In genomic region chr1:193614275-193614674, GRCh38 we compare ENCODE assay signal across 17 cellular contexts.
DNase-seq lines count a peak whose midpoint lies in the region; ATAC-seq, FAIRE-seq and TF ChIP-seq lines count a peak whose summit lies in the region.
"Had no signal": no experiment of that assay in that cellular context is flagged by ENCODE, and none has a peak within 500 bp of the region (broad histone marks: within the 10 kb centered on the region; RNA-seq: fewer than 3 reads in every experiment).

No MANE protein-coding gene starts in this region.

- no peak for DNase-seq in H54 (ENCODE audit: insufficient read length, low spot score)
- peak; percentile 13 for DNase-seq in KBM-7
- no peak for DNase-seq in endodermal cell
- DNase-seq: ACHN, GF-D8, GOT3 had no signal

- H3K9me3 ChIP-seq in neural cell (ENCODE audit: low read length): no peaks in the 10 kb centered on the region
- H3K9me3 ChIP-seq in endodermal cell (ENCODE audit: control insufficient read depth, low read length): no peaks in the 10 kb centered on the region
- H3K9me3 ChIP-seq: BLaER1 treated with 17β-estradiol and CSF1 and Interleukin-3, amounts not matched to agents 10 nM and 100 nM; HAP-1 had no signal

- no peak for TF ChIP-seq RAD21 in neural cell (conservative IDR thresholded peaks at IDR 0.05)

- H3K36me3 ChIP-seq in neural cell (ENCODE audit: insufficient read depth, low read length) (no peaks in the 10 kb centered on the region), endodermal cell (ENCODE audit: control insufficient read depth, insufficient read depth, low read length) (no peaks in the 10 kb centered on the region)
- H3K36me3 ChIP-seq: BLaER1 treated with 17β-estradiol and CSF1 and Interleukin-3, amounts not matched to agents 10 nM and 100 nM; HAP-1 had no signal

- no peaks in the 10 kb centered on the region for H3K4me1 ChIP-seq in endodermal cell (ENCODE audit: control insufficient read depth, insufficient read depth, low read length)

- no peak overlapping the region for H3K4me2 ChIP-seq in neural cell (ENCODE audit: low read length)

- 94 to 100% methylated on average over 2 to 3 of the region's 3 CpGs for WGBS in endodermal cell (ENCODE audit: insufficient coverage in 1 of 2, insufficient read length in 1 of 2), 2 experiments

- no peaks in the 10 kb centered on the region for H3K36me3 Mint-ChIP-seq in endodermal cell (ENCODE audit: low read depth)
- H3K36me3 Mint-ChIP-seq: CD4-positive, CD25-positive, alpha-beta regulatory T cell had no signal

- TF ChIP-seq CTCF in VCaP (conservative IDR thresholded peaks at IDR 0.05) (no peak), neural cell (IDR thresholded peaks at IDR 0.05; ENCODE audit: poor library complexity, severe bottlenecking) (no peak), endodermal cell (conservative IDR thresholded peaks at IDR 0.05) (no peak)

- no peaks in the 10 kb centered on the region for H3K9me3 Mint-ChIP-seq in endodermal cell

- no peaks in the 10 kb centered on the region for H3K79me2 ChIP-seq in neural cell (replicated peaks; ENCODE audit: insufficient read depth, low read length)

- H3K4me3 ChIP-seq in neural cell (ENCODE audit: low read length): no peak overlapping the region
- no peak overlapping the region for H3K4me3 ChIP-seq in endodermal cell (ENCODE audit: low read length)
- H3K4me3 ChIP-seq: BLaER1 treated with 17β-estradiol and CSF1 and Interleukin-3, amounts not matched to agents 10 nM and 100 nM; HAP-1; K562 had no signal

- H3K27me3 Mint-ChIP-seq in endodermal cell (ENCODE audit: insufficient read depth): no peaks in the 10 kb centered on the region
- H3K27me3 Mint-ChIP-seq: CD4-positive, CD25-positive, alpha-beta regulatory T cell had no signal

- no peaks in the 10 kb centered on the region for H3K4me1 Mint-ChIP-seq in endodermal cell

- no peaks in the 10 kb centered on the region for H4K20me1 ChIP-seq in neural cell (ENCODE audit: insufficient read depth)
- H4K20me1 ChIP-seq: BLaER1 treated with 17β-estradiol and CSF1 and Interleukin-3, amounts not matched to agents 10 nM and 100 nM had no signal

- FAIRE-seq in H54 (lab: Jason Lieb, UNC): peak; percentile 20
- FAIRE-seq: GM18507, K562 had no signal

- no peak overlapping the region for H3K4me3 Mint-ChIP-seq in endodermal cell
- H3K4me3 Mint-ChIP-seq: CD4-positive, CD25-positive, alpha-beta regulatory T cell had no signal

- no peak for ATAC-seq in HG03159 (IDR thresholded peaks at IDR 0.05; ENCODE audit: unreplicated experiment)
- ATAC-seq in GM21576 (IDR thresholded peaks at IDR 0.05; ENCODE audit: unreplicated experiment): no peak
- ATAC-seq in HG02763 (IDR thresholded peaks at IDR 0.05; ENCODE audit: unreplicated experiment): no peak
- ATAC-seq: K562 had no signal

- H3F3A ChIP-seq in neural cell (ENCODE audit: insufficient read depth, low read length, poor library complexity, severe bottlenecking): no peaks in the 10 kb centered on the region

- H3K27ac ChIP-seq in VCaP: peak overlapping the region; percentile 57
- no peak overlapping the region for H3K27ac ChIP-seq in neural cell (ENCODE audit: low read length)
- no peak overlapping the region for H3K27ac ChIP-seq in endodermal cell (ENCODE audit: low read depth, low read length)
- H3K27ac ChIP-seq: BLaER1 treated with 17β-estradiol and CSF1 and Interleukin-3, amounts not matched to agents 10 nM and 100 nM; HL-60 had no signal

- TF ChIP-seq POLR2A in H54 (IDR thresholded peaks at IDR 0.05; ENCODE audit: low read depth, low read length): no peak

- H3K9me2 ChIP-seq in neural cell (ENCODE audit: insufficient read depth, low read length): no peaks in the 10 kb centered on the region

- H2AFZ ChIP-seq in neural cell (ENCODE audit: low read depth, low read length): no peak overlapping the region

- H3K9ac ChIP-seq in neural cell (ENCODE audit: low read length) (no peak overlapping the region), endodermal cell (ENCODE audit: extremely low read depth, low read length, poor library complexity, severe bottlenecking) (no peak overlapping the region)
- H3K9ac ChIP-seq: BLaER1 treated with 17β-estradiol and CSF1 and Interleukin-3, amounts not matched to agents 10 nM and 100 nM had no signal

- no peak overlapping the region for H3K27ac Mint-ChIP-seq in endodermal cell

- TF ChIP-seq EP300 in neural cell (conservative IDR thresholded peaks at IDR 0.05; ENCODE audit: poor library complexity, severe bottlenecking): peak; percentile 65

- in situ Hi-C loops in KBM-7 (cut with MboI; ENCODE audit: low pct_unique_long_range_greater_than_20kb, low sequenced_read_pairs): no loop called here

- no peaks in the 10 kb centered on the region for H3K27me3 ChIP-seq in neural cell (ENCODE audit: insufficient read depth, low read depth, low read length)
- no peaks in the 10 kb centered on the region for H3K27me3 ChIP-seq in endodermal cell (ENCODE audit: control insufficient read depth, insufficient read depth, low read length, poor library complexity, severe bottlenecking)
- H3K27me3 ChIP-seq: BLaER1 treated with 17β-estradiol and CSF1 and Interleukin-3, amounts not matched to agents 10 nM and 100 nM had no signal

TF ChIP-seq in neural cell, 6 proteins besides CTCF, POLR2A, EP300 and RAD21:
- TF ChIP-seq MXI1 (conservative IDR thresholded peaks at IDR 0.05; ENCODE audit: poor library complexity, severe bottlenecking) (no peak), SMC3 (conservative IDR thresholded peaks at IDR 0.05; ENCODE audit: poor library complexity) (no peak), REST (IDR thresholded peaks at IDR 0.05; ENCODE audit: borderline replicate concordance) (peak; percentile 62), POLR2AphosphoS5 (IDR thresholded peaks at IDR 0.05) (peak; percentile 37), EZH2 (IDR thresholded peaks at IDR 0.05; ENCODE audit: borderline replicate concordance, insufficient read depth, low read length, poor library complexity, severe bottlenecking) (no peak)
